1 cellular context compared by ENCODE assay signal in genomic region chr12:82357845-82358199, GRCh38.
TF ChIP-seq lines count a peak whose summit lies in the region.

No MANE protein-coding gene starts in this region.

TF ChIP-seq in WTC11, 78 proteins besides CTCF, POLR2A, EP300 and RAD21 (continued from another document):
- TF ChIP-seq ZNF512 (CRISPR knock-in tag; IDR thresholded peaks at IDR 0.05; ENCODE audit: borderline replicate concordance), result no peak
- TF ChIP-seq TEAD1 (CRISPR knock-in tag; IDR thresholded peaks at IDR 0.05), result no peak
- TF ChIP-seq ZNF416 (CRISPR knock-in tag; IDR thresholded peaks at IDR 0.05), result no peak
- no peak for TF ChIP-seq ZNF121 (CRISPR knock-in tag; IDR thresholded peaks at IDR 0.05)
- no peak for TF ChIP-seq EMX1 (CRISPR knock-in tag; IDR thresholded peaks at IDR 0.05)
- TF ChIP-seq SP1 (CRISPR knock-in tag; conservative IDR thresholded peaks at IDR 0.05), result no peak
- TF ChIP-seq USF2 (CRISPR knock-in tag; IDR thresholded peaks at IDR 0.05), result no peak
- TF ChIP-seq HMGA2 (CRISPR knock-in tag; IDR thresholded peaks at IDR 0.05), result no peak
- no peak for TF ChIP-seq ZNF219 (CRISPR knock-in tag; IDR thresholded peaks at IDR 0.05; ENCODE audit: borderline replicate concordance)
- TF ChIP-seq GRHL2 (CRISPR knock-in tag; IDR thresholded peaks at IDR 0.05; ENCODE audit: insufficient replicate concordance, severe bottlenecking), result no peak
- no peak for TF ChIP-seq NFATC4 (CRISPR knock-in tag; IDR thresholded peaks at IDR 0.05)
TF ChIP-seq in WTC11: peak in this region for 0.
